In the genomic region with DNA sequence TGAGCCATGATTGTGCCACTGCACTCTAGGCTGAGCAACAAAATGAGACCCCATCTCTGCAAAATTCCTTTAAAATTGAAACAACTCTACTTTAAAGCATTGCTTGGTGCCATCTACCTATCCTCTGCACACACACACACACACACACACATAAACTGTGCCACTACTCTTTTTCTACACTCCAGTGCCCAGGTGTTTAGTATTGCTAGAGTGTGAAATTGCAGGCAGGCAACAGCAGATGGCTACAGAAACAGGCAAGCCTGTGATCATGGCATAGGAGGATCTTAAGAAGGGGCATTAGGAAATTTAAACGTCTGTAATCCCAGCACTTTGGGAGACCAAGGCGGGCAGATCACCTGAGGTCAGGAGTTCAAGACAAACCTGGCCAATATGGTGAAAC, we compare ENCODE assay signal across 25 cellular contexts. TPM values are rescaled to one million over a fixed set of nuclear protein-coding genes. Genes with fewer than 3 reads are reported as not detected.
DNase-seq lines count a peak whose midpoint lies in the region; ATAC-seq and TF ChIP-seq lines count a peak whose summit lies in the region.
"Had no signal": no experiment of that assay in that cellular context is flagged by ENCODE, and none has a peak within 500 bp of the region (broad histone marks: within the 10 kb centered on the region; RNA-seq: fewer than 3 reads in every experiment).

No MANE protein-coding gene starts in this region.

- no peak for ATAC-seq in central memory CD8-positive, alpha-beta T cell (replicated peaks; ENCODE audit: extremely low read depth, poor library complexity, severe bottlenecking)
- ATAC-seq: Panc1 had no signal

- no peak overlapping the region for H3K4me3 Mint-ChIP-seq in central memory CD8-positive, alpha-beta T cell
- H3K4me3 Mint-ChIP-seq in nephron progenitor cell (no peak overlapping the region), chondrocyte (ENCODE audit: unreplicated experiment) (no peak overlapping the region)
- H3K4me3 Mint-ChIP-seq: CD14-positive monocyte had no signal

- no peaks in the 10 kb centered on the region for H3K27me3 Mint-ChIP-seq in central memory CD8-positive, alpha-beta T cell
- H3K27me3 Mint-ChIP-seq in nephron progenitor cell (ENCODE audit: low read depth, poor library complexity) = peaks cover 23% of the 10 kb centered on the region
- peaks cover 52% of the 10 kb centered on the region for H3K27me3 Mint-ChIP-seq in chondrocyte (ENCODE audit: low read depth)

- peaks cover 28% of the 10 kb centered on the region for H3K36me3 Mint-ChIP-seq in central memory CD8-positive, alpha-beta T cell (ENCODE audit: insufficient read depth)
- H3K36me3 Mint-ChIP-seq in nephron progenitor cell (ENCODE audit: low read depth) = no peaks in the 10 kb centered on the region
- no peaks in the 10 kb centered on the region for H3K36me3 Mint-ChIP-seq in chondrocyte (ENCODE audit: low read depth)
- H3K36me3 Mint-ChIP-seq: CD14-positive monocyte had no signal

- H3K9me3 Mint-ChIP-seq in central memory CD8-positive, alpha-beta T cell = no peaks in the 10 kb centered on the region
- H3K9me3 Mint-ChIP-seq in nephron progenitor cell (no peaks in the 10 kb centered on the region), chondrocyte (ENCODE audit: low read depth) (no peaks in the 10 kb centered on the region)
- H3K9me3 Mint-ChIP-seq: CD14-positive monocyte had no signal

- DNase-seq in DMS 273 (lab: John Stamatoyannopoulos, UW; ENCODE audit: unreplicated experiment) (peak; percentile 27), DMS 273 treated with DMSO at 0.1 percent for 48 hours (lab: John Stamatoyannopoulos, UW) (no peak), NCI-H82 (lab: John Stamatoyannopoulos, UW) (peak; percentile 73), nephron progenitor cell (no peak), NCI-H345 (lab: John Stamatoyannopoulos, UW) (no peak), NCI-H510A treated with DMSO at 0.1 percent for 48 hours (lab: John Stamatoyannopoulos, UW) (no peak), chondrocyte (ENCODE audit: low spot score) (no peak)
- no peak for DNase-seq in central memory CD8-positive, alpha-beta T cell (ENCODE audit: low spot score in 2 of 2)
- DNase-seq: BE2C, DMS79, EL, HCEC 1CT, IMR-90, KG1, MG63, NCI-H1105 treated with DMSO at 0.1 percent for 48 hours, NCI-H146, NCI-H1930, NCI-H2107, NCI-H774, SHP77 treated with DMSO at 0.1 percent for 48 hours had no signal

- TF ChIP-seq CTCF in nephron progenitor cell (IDR thresholded peaks at IDR 0.05) = no peak
- TF ChIP-seq CTCF in chondrocyte (IDR thresholded peaks at IDR 0.05) = no peak

- H3K4me1 Mint-ChIP-seq in central memory CD8-positive, alpha-beta T cell = peaks cover 9% of the 10 kb centered on the region
- H3K4me1 Mint-ChIP-seq in nephron progenitor cell = peaks cover 39% of the 10 kb centered on the region
- H3K4me1 Mint-ChIP-seq in chondrocyte (ENCODE audit: low read depth) = no peaks in the 10 kb centered on the region
- H3K4me1 Mint-ChIP-seq: CD14-positive monocyte had no signal

- peak overlapping the region; percentile 42 for H3K27ac Mint-ChIP-seq in central memory CD8-positive, alpha-beta T cell (ENCODE audit: low read depth)
- H3K27ac Mint-ChIP-seq in nephron progenitor cell (peak overlapping the region; percentile 17), chondrocyte (ENCODE audit: unreplicated experiment) (no peak overlapping the region)

RNA-seq across cellular contexts. Expression of a gene that starts 39.0 kb away (rescaled TPM):
- total RNA-seq in chondrocyte = not detected in 3 replicates
- total RNA-seq: H1, IMR-90, NCI-H460 had no signal

RNA-seq across cellular contexts. Expression of a gene that starts 56.4 kb away (rescaled TPM):
- total RNA-seq in chondrocyte = 8.8 to 19.5 TPM (median 9.3 TPM) in 3 replicates

Comparison
In these comparisons a context has a peak if more than half of its experiments do, and no peak if none do; other contexts are left out.
1. DNase-seq: peak in DMS 273 (single experiment) and NCI-H82 (single experiment); none in DMS 273 treated with DMSO at 0.1 percent for 48 hours (single experiment), central memory CD8-positive, alpha-beta T cell (0 of 2), nephron progenitor cell (single experiment), NCI-H345 (single experiment), NCI-H510A treated with DMSO at 0.1 percent for 48 hours (single experiment) and chondrocyte (single experiment).